In genomic region chr6:21664263-21665081, GRCh38 we compare ENCODE assay signal across 8 cellular contexts.
A peak's percentile ranks its signal among the peaks of the same experiment; 100 is the strongest.
DNase-seq lines count a peak whose midpoint lies in the region; ATAC-seq and TF ChIP-seq lines count a peak whose summit lies in the region.

No MANE protein-coding gene starts in this region.

- intact Hi-C loops in activated CD4-positive, alpha-beta T cell treated with anti-CD3 and anti-CD28 coated beads for 36 hours (cut with DNase I, micrococcal nuclease) = no loop called here
- intact Hi-C loops in right cardiac atrium (cut with DNase I) = no loop called here
- intact Hi-C loops in gastrocnemius medialis (cut with DNase I; ENCODE audit: low total_unique reads) = no loop called here
- intact Hi-C loops in activated CD4-positive, alpha-beta memory T cell treated with anti-CD3 and anti-CD28 coated beads for 36 hours (cut with micrococcal nuclease) = loop anchor here (5.0 kb wide), 1 partner anchor 67 kb away; no protein-coding TSS in a partner anchor

- H3K4me3 Mint-ChIP-seq in activated CD4-positive, alpha-beta T cell treated with anti-CD3 and anti-CD28 coated beads for 36 hours = peak overlapping the region; percentile 54
- peak overlapping the region; percentile 87 for H3K4me3 Mint-ChIP-seq in WTC11
- no peak overlapping the region for H3K4me3 Mint-ChIP-seq in activated CD4-positive, alpha-beta memory T cell treated with anti-CD3 and anti-CD28 coated beads for 36 hours

- no peak for TF ChIP-seq POLR2A in gastrocnemius medialis (IDR thresholded peaks at IDR 0.05)

- no peaks in the 10 kb centered on the region for H3K27me3 ChIP-seq in right cardiac atrium (ENCODE audit: control insufficient read depth, insufficient read depth)
- peaks cover 24 to 50% (median 40%) of the 10 kb centered on the region in 3 donors for H3K27me3 ChIP-seq in gastrocnemius medialis

- H3K27ac ChIP-seq in right cardiac atrium (ENCODE audit: low read length) (no peak overlapping the region), gastrocnemius medialis (peak overlapping the region in 1 of 4 donors; percentile 55)

- no peaks in the 10 kb centered on the region for H3K4me1 ChIP-seq in right cardiac atrium (ENCODE audit: control insufficient read depth, insufficient read depth, low read length)
- peaks cover 4 to 16% of the 10 kb centered on the region in 2 donors for H3K4me1 ChIP-seq in gastrocnemius medialis

- H3K9me3 ChIP-seq in right cardiac atrium (ENCODE audit: control insufficient read depth, low read length) (no peaks in the 10 kb centered on the region), gastrocnemius medialis (no peaks in the 10 kb centered on the region)

- peak; percentile 59 for ATAC-seq in activated CD4-positive, alpha-beta T cell treated with anti-CD3 and anti-CD28 coated beads for 36 hours
- peak; percentile 20 for ATAC-seq in WTC11
- peak; percentile 40 to 73 for ATAC-seq in right cardiac atrium
- ATAC-seq in gastrocnemius medialis = peak in 1 of 2 donors; percentile 18

- no peak for TF ChIP-seq CTCF in WTC11 (IDR thresholded peaks at IDR 0.05)
- no peak for TF ChIP-seq CTCF in gastrocnemius medialis (IDR thresholded peaks at IDR 0.05 in 4 of 5, conservative IDR thresholded peaks at IDR 0.05 in 1 of 5)

- in situ Hi-C loops in gastrocnemius medialis (cut with MboI; ENCODE audit: low sequenced_read_pairs in 4 of 4) = no loop called here

- H3K36me3 ChIP-seq in gastrocnemius medialis = no peaks in the 10 kb centered on the region

- 3% methylated on average over 78 of the region's 78 CpGs for WGBS in right cardiac atrium

- H3K27me3 Mint-ChIP-seq in activated CD4-positive, alpha-beta T cell treated with anti-CD3 and anti-CD28 coated beads for 36 hours = peaks cover 60% of the 10 kb centered on the region
- peaks cover 15% of the 10 kb centered on the region for H3K27me3 Mint-ChIP-seq in WTC11 (ENCODE audit: low read depth)
- peaks cover 58% of the 10 kb centered on the region for H3K27me3 Mint-ChIP-seq in activated CD4-positive, alpha-beta memory T cell treated with anti-CD3 and anti-CD28 coated beads for 36 hours

- CTCF ChIA-PET in activated CD4-positive, alpha-beta T cell treated with anti-CD3 and anti-CD28 coated beads for 36 hours (lab: Charles Lee) = no interaction called here
- CTCF ChIA-PET in WTC11 (lab: Charles Lee) = interaction anchor here (1.3 to 2.0 kb wide), 2 partner anchors 60 to 76 kb away, joined by 3 to 7 read pairs; no protein-coding TSS in a partner anchor
- CTCF ChIA-PET in activated CD4-positive, alpha-beta memory T cell treated with anti-CD3 and anti-CD28 coated beads for 36 hours (lab: Charles Lee) = no interaction called here

- H3K27ac Mint-ChIP-seq in activated CD4-positive, alpha-beta T cell treated with anti-CD3 and anti-CD28 coated beads for 36 hours = no peak overlapping the region
- H3K27ac Mint-ChIP-seq in WTC11 = peak overlapping the region; percentile 99
- no peak overlapping the region for H3K27ac Mint-ChIP-seq in activated CD4-positive, alpha-beta memory T cell treated with anti-CD3 and anti-CD28 coated beads for 36 hours

- peak; percentile 59 for DNase-seq in activated CD4-positive, alpha-beta T cell treated with anti-CD3 and anti-CD28 coated beads for 36 hours
- DNase-seq in activated CD4-positive, alpha-beta T cell treated with anti-CD3 and anti-CD28 coated beads, Interleukin-2, amount 50 U/mL, for 1 hour = no peak
- DNase-seq in WTC11 (ENCODE audit: low spot score) (peak; percentile 78), right cardiac atrium (peak; percentile 44 to 71 (median 70)), gastrocnemius medialis (no peak), UCSD-AML1 (lab: John Stamatoyannopoulos, UW; ENCODE audit: unreplicated experiment) (no peak), germinal center (ENCODE audit: low spot score) (no peak)
- DNase-seq in activated CD4-positive, alpha-beta memory T cell treated with anti-CD3 and anti-CD28 coated beads for 36 hours = no peak

- H3K9me3 Mint-ChIP-seq in activated CD4-positive, alpha-beta T cell treated with anti-CD3 and anti-CD28 coated beads for 36 hours (ENCODE audit: low read depth) = no peaks in the 10 kb centered on the region
- H3K9me3 Mint-ChIP-seq in WTC11 = no peaks in the 10 kb centered on the region; the same call in 1 of the 2 replicates
- no peaks in the 10 kb centered on the region for H3K9me3 Mint-ChIP-seq in activated CD4-positive, alpha-beta memory T cell treated with anti-CD3 and anti-CD28 coated beads for 36 hours

- POLR2A ChIA-PET in activated CD4-positive, alpha-beta T cell treated with anti-CD3 and anti-CD28 coated beads for 36 hours (lab: Charles Lee) = interaction anchor here (0.6 kb wide), 1 partner anchor 43 kb away, joined by 3 read pairs; no protein-coding TSS in a partner anchor
- POLR2A ChIA-PET in WTC11 (lab: Charles Lee) = interaction anchor here (0.6 to 4.8 kb wide), 5 partner anchors 11 to 197 kb away, joined by 3 to 81 read pairs (median 4); partner anchors contain the start of gene SOX4
- POLR2A ChIA-PET in activated CD4-positive, alpha-beta memory T cell treated with anti-CD3 and anti-CD28 coated beads for 36 hours (lab: Charles Lee) = no interaction called here

- peak overlapping the region; percentile 84 for H3K4me3 ChIP-seq in right cardiac atrium (ENCODE audit: low read length)
- H3K4me3 ChIP-seq in gastrocnemius medialis = peak overlapping the region; percentile 49 to 61 (median 56)

- H3K4me1 Mint-ChIP-seq in activated CD4-positive, alpha-beta T cell treated with anti-CD3 and anti-CD28 coated beads for 36 hours = peaks cover 22% of the 10 kb centered on the region
- H3K4me1 Mint-ChIP-seq in WTC11 = peaks cover 35% of the 10 kb centered on the region
- H3K4me1 Mint-ChIP-seq in activated CD4-positive, alpha-beta memory T cell treated with anti-CD3 and anti-CD28 coated beads for 36 hours (ENCODE audit: low read depth) = peaks cover 26% of the 10 kb centered on the region

- no peaks in the 10 kb centered on the region for H3K36me3 Mint-ChIP-seq in activated CD4-positive, alpha-beta T cell treated with anti-CD3 and anti-CD28 coated beads for 36 hours (ENCODE audit: low read depth)
- peaks cover 10% of the 10 kb centered on the region for H3K36me3 Mint-ChIP-seq in WTC11
- no peaks in the 10 kb centered on the region for H3K36me3 Mint-ChIP-seq in activated CD4-positive, alpha-beta memory T cell treated with anti-CD3 and anti-CD28 coated beads for 36 hours

TF ChIP-seq in WTC11, 78 proteins besides CTCF, POLR2A, EP300 and RAD21 (continues in another document):
- TF ChIP-seq ZNF138 (CRISPR knock-in tag; conservative IDR thresholded peaks at IDR 0.05) (0 out of 2 replicates have a peak, but pooled peaks have one; percentile 12), ZNF317 (CRISPR knock-in tag; IDR thresholded peaks at IDR 0.05; ENCODE audit: borderline replicate concordance, low read depth) (no peak), ERG (CRISPR knock-in tag; IDR thresholded peaks at IDR 0.05) (no peak), NR3C1 (CRISPR knock-in tag; conservative IDR thresholded peaks at IDR 0.05; ENCODE audit: low read depth) (no peak), NR2C2 (CRISPR knock-in tag; IDR thresholded peaks at IDR 0.05) (no peak), EMX1 (CRISPR knock-in tag; IDR thresholded peaks at IDR 0.05) (0 out of 2 replicates have a peak, but pooled peaks have one; percentile 50), TEAD1 (CRISPR knock-in tag; IDR thresholded peaks at IDR 0.05) (peak; percentile 84; the same call in 1 of the 2 replicates), USF1 (CRISPR knock-in tag; IDR thresholded peaks at IDR 0.05) (peak; percentile 57; the same call in 1 of the 2 replicates), USF2 (CRISPR knock-in tag; IDR thresholded peaks at IDR 0.05) (peak; percentile 11; the same call in 1 of the 2 replicates), PRRX2 (CRISPR knock-in tag; IDR thresholded peaks at IDR 0.05) (0 out of 2 replicates have a peak, but pooled peaks have one; percentile 13), FOXP1 (CRISPR knock-in tag; IDR thresholded peaks at IDR 0.05; ENCODE audit: borderline replicate concordance) (peak; percentile 71; the same call in 1 of the 2 replicates), HMGXB4 (CRISPR knock-in tag; IDR thresholded peaks at IDR 0.05) (peak; percentile 72)

Comparison
In these comparisons a context has a peak if more than half of its experiments do, and no peak if none do; other contexts are left out.
1. DNase-seq: peak in activated CD4-positive, alpha-beta T cell treated with anti-CD3 and anti-CD28 coated beads for 36 hours (single experiment), WTC11 (single experiment) and right cardiac atrium (3 of 3); none in activated CD4-positive, alpha-beta T cell treated with anti-CD3 and anti-CD28 coated beads, Interleukin-2, amount 50 U/mL, for 1 hour (single experiment), gastrocnemius medialis (0 of 2), activated CD4-positive, alpha-beta memory T cell treated with anti-CD3 and anti-CD28 coated beads for 36 hours (single experiment), UCSD-AML1 (single experiment) and germinal center (single experiment).